10 cellular contexts compared by ENCODE assay signal in genomic region chr11:20501252-20501651, GRCh38.
A peak's percentile ranks its signal among the peaks of the same experiment; 100 is the strongest.
DNase-seq lines count a peak whose midpoint lies in the region; ATAC-seq and TF ChIP-seq lines count a peak whose summit lies in the region.
"Had no signal": no experiment of that assay in that cellular context is flagged by ENCODE, and none has a peak within 500 bp of the region (broad histone marks: within the 10 kb centered on the region; RNA-seq: fewer than 3 reads in every experiment).

No MANE protein-coding gene starts in this region.

- H3K4me1 Mint-ChIP-seq in activated CD8-positive, alpha-beta T cell treated with anti-CD3 and anti-CD28 coated beads for 36 hours (ENCODE audit: low read depth), result peaks cover 7% of the 10 kb centered on the region
- H3K4me1 Mint-ChIP-seq in activated CD8-positive, alpha-beta T cell treated with anti-CD3 and anti-CD28 coated beads, Interleukin-2, amount 10 ng/mL, durations not matched to agents 7 days and 5 days (ENCODE audit: low read depth), result no peaks in the 10 kb centered on the region

- no peak for ATAC-seq in activated CD8-positive, alpha-beta T cell treated with anti-CD3 and anti-CD28 coated beads for 36 hours
- no peak for ATAC-seq in activated CD8-positive, alpha-beta T cell treated with anti-CD3 and anti-CD28 coated beads, Interleukin-2, amount 10 ng/mL, durations not matched to agents 7 days and 5 days
- ATAC-seq in GM21737 (IDR thresholded peaks at IDR 0.05; ENCODE audit: unreplicated experiment) (peak; percentile 73), HG03378 (IDR thresholded peaks at IDR 0.05; ENCODE audit: unreplicated experiment) (peak; percentile 92)

- POLR2A ChIA-PET in activated CD8-positive, alpha-beta T cell treated with anti-CD3 and anti-CD28 coated beads for 36 hours (lab: Charles Lee), result no interaction called here
- POLR2A ChIA-PET in activated CD8-positive, alpha-beta T cell treated with anti-CD3 and anti-CD28 coated beads, Interleukin-2, amount 10 ng/mL, durations not matched to agents 7 days and 5 days (lab: Charles Lee), result no interaction called here

- H3K4me3 Mint-ChIP-seq in activated CD8-positive, alpha-beta T cell treated with anti-CD3 and anti-CD28 coated beads for 36 hours, result no peak overlapping the region
- no peak overlapping the region for H3K4me3 Mint-ChIP-seq in activated CD8-positive, alpha-beta T cell treated with anti-CD3 and anti-CD28 coated beads, Interleukin-2, amount 10 ng/mL, durations not matched to agents 7 days and 5 days

- intact Hi-C loops in activated CD8-positive, alpha-beta T cell treated with anti-CD3 and anti-CD28 coated beads for 36 hours (cut with micrococcal nuclease), result no loop called here

- peaks cover 50% of the 10 kb centered on the region for H3K36me3 Mint-ChIP-seq in activated CD8-positive, alpha-beta T cell treated with anti-CD3 and anti-CD28 coated beads for 36 hours (ENCODE audit: low read depth)
- peaks cover 13% of the 10 kb centered on the region for H3K36me3 Mint-ChIP-seq in activated CD8-positive, alpha-beta T cell treated with anti-CD3 and anti-CD28 coated beads, Interleukin-2, amount 10 ng/mL, durations not matched to agents 7 days and 5 days (ENCODE audit: low read depth)

- CTCF ChIA-PET in activated CD8-positive, alpha-beta T cell treated with anti-CD3 and anti-CD28 coated beads for 36 hours (lab: Charles Lee), result no interaction called here
- CTCF ChIA-PET in activated CD8-positive, alpha-beta T cell treated with anti-CD3 and anti-CD28 coated beads, Interleukin-2, amount 10 ng/mL, durations not matched to agents 7 days and 5 days (lab: Charles Lee), result interaction anchor here (1.3 to 1.4 kb wide), 2 partner anchors 9 to 104 kb away, joined by 3 to 4 read pairs; no protein-coding TSS in a partner anchor

- H3K9me3 Mint-ChIP-seq in activated CD8-positive, alpha-beta T cell treated with anti-CD3 and anti-CD28 coated beads for 36 hours, result no peaks in the 10 kb centered on the region
- no peaks in the 10 kb centered on the region for H3K9me3 Mint-ChIP-seq in activated CD8-positive, alpha-beta T cell treated with anti-CD3 and anti-CD28 coated beads, Interleukin-2, amount 10 ng/mL, durations not matched to agents 7 days and 5 days (ENCODE audit: insufficient read depth)

- peak overlapping the region; percentile 23 for H3K27ac Mint-ChIP-seq in activated CD8-positive, alpha-beta T cell treated with anti-CD3 and anti-CD28 coated beads for 36 hours
- no peak overlapping the region for H3K27ac Mint-ChIP-seq in activated CD8-positive, alpha-beta T cell treated with anti-CD3 and anti-CD28 coated beads, Interleukin-2, amount 10 ng/mL, durations not matched to agents 7 days and 5 days

- no peak for TF ChIP-seq CTCF in activated CD8-positive, alpha-beta T cell treated with anti-CD3 and anti-CD28 coated beads for 36 hours (IDR thresholded peaks at IDR 0.05)

- no peaks in the 10 kb centered on the region for H3K27me3 Mint-ChIP-seq in activated CD8-positive, alpha-beta T cell treated with anti-CD3 and anti-CD28 coated beads for 36 hours
- H3K27me3 Mint-ChIP-seq in activated CD8-positive, alpha-beta T cell treated with anti-CD3 and anti-CD28 coated beads, Interleukin-2, amount 10 ng/mL, durations not matched to agents 7 days and 5 days (ENCODE audit: low read depth), result no peaks in the 10 kb centered on the region

- no peak for DNase-seq in activated CD8-positive, alpha-beta T cell treated with anti-CD3 and anti-CD28 coated beads for 36 hours
- no peak for DNase-seq in activated CD8-positive, alpha-beta T cell treated with anti-CD3 and anti-CD28 coated beads, Interleukin-2, amount 10 ng/mL, durations not matched to agents 7 days and 5 days
- DNase-seq in renal cortical epithelial cell (ENCODE audit: low read depth) (peak; percentile 28), NCI-H345 treated with DMSO at 0.1 percent for 48 hours (lab: John Stamatoyannopoulos, UW; ENCODE audit: unreplicated experiment) (no peak), NCI-H2107 (lab: John Stamatoyannopoulos, UW) (no peak), NCI-H1694 (lab: John Stamatoyannopoulos, UW) (no peak)
- DNase-seq: activated naive CD4-positive, alpha-beta T cell treated with anti-CD3 and anti-CD28 coated beads, Interleukin-2, amount 50 U/mL, for 16 hours; effector CD8-positive, alpha-beta T cell had no signal

Comparison
In these comparisons a context has a peak if more than half of its experiments do, and no peak if none do; other contexts are left out.
1. ATAC-seq: peak in GM21737 (single experiment) and HG03378 (single experiment); none in activated CD8-positive, alpha-beta T cell treated with anti-CD3 and anti-CD28 coated beads for 36 hours (single experiment) and activated CD8-positive, alpha-beta T cell treated with anti-CD3 and anti-CD28 coated beads, Interleukin-2, amount 10 ng/mL, durations not matched to agents 7 days and 5 days (single experiment).